In genomic region chr12:127120851-127121250, GRCh38 we compare ENCODE assay signal across 16 cellular contexts.
DNase-seq lines count a peak whose midpoint lies in the region; ATAC-seq and TF ChIP-seq lines count a peak whose summit lies in the region.
"Had no signal": no experiment of that assay in that cellular context is flagged by ENCODE, and none has a peak within 500 bp of the region (broad histone marks: within the 10 kb centered on the region; RNA-seq: fewer than 3 reads in every experiment).

No MANE protein-coding gene starts in this region.

- no peak overlapping the region for H3K4me3 ChIP-seq in gastroesophageal sphincter
- H3K4me3 ChIP-seq: BLaER1 treated with 17β-estradiol and CSF1 and Interleukin-3, amounts not matched to agents 10 nM and 100 nM had no signal

- no peaks in the 10 kb centered on the region for H3K27me3 Mint-ChIP-seq in H9 (ENCODE audit: low read depth)
- H3K27me3 Mint-ChIP-seq: B cell had no signal

- no peak overlapping the region for H2BK15ac ChIP-seq in H9 (ENCODE audit: low read depth, low read length)

- no peaks in the 10 kb centered on the region for H3K36me3 ChIP-seq in gastroesophageal sphincter
- H3K36me3 ChIP-seq: BLaER1 treated with 17β-estradiol and CSF1 and Interleukin-3, amounts not matched to agents 10 nM and 100 nM had no signal

- no peak for TF ChIP-seq EP300 in gastroesophageal sphincter (IDR thresholded peaks at IDR 0.05)

- H3K23me2 ChIP-seq in H9 (ENCODE audit: insufficient read length, low read depth, low read length, poor library complexity, severe bottlenecking) = no peaks in the 10 kb centered on the region

- H3K9me3 Mint-ChIP-seq in H9 = peaks cover 0 to 3% of the 10 kb centered on the region in 2 experiments; a peak in 3 of 5 replicates
- H3K9me3 Mint-ChIP-seq: CD4-positive, alpha-beta T cell; CD8-positive, alpha-beta T cell had no signal

- H3K4me1 ChIP-seq in H9 (ENCODE audit: insufficient read depth, low read length) (no peaks in the 10 kb centered on the region), gastroesophageal sphincter (no peaks in the 10 kb centered on the region)
- H3K4me1 ChIP-seq: Caco-2 had no signal

- ATAC-seq in GM18909 (IDR thresholded peaks at IDR 0.05; ENCODE audit: poor library complexity, unreplicated experiment) (no peak), gastroesophageal sphincter (no peak)
- ATAC-seq: CD8-positive, alpha-beta T cell had no signal

- H2BK12ac ChIP-seq in H9 (ENCODE audit: insufficient read length, low read depth, low read length) = no peak overlapping the region

- no peak overlapping the region for H3T11ph ChIP-seq in H9 (ENCODE audit: low read length)

- no peak overlapping the region for H3K9ac ChIP-seq in H9 (ENCODE audit: extremely low read depth, insufficient read length, low read length)
- H3K9ac ChIP-seq: BLaER1 treated with 17β-estradiol and CSF1 and Interleukin-3, amounts not matched to agents 10 nM and 100 nM had no signal

- no peak overlapping the region for H2BK120ac ChIP-seq in H9 (ENCODE audit: low read depth, low read length, poor library complexity, severe bottlenecking)

- no peak overlapping the region for H2AFZ ChIP-seq in H9 (ENCODE audit: low read length)

- no peak overlapping the region for H3K23ac ChIP-seq in H9 (ENCODE audit: insufficient read length, low read depth, low read length)

- no CpG with 5 or more reads among the region's 3 CpGs for WGBS in H9 (ENCODE audit: extremely low coverage, insufficient read length, low lambda C conversion rate)
- WGBS in gastroesophageal sphincter (ENCODE audit: low coverage in 1 of 2), 2 donors = 90% methylated on average over 3 of the region's 3 CpGs

- no peaks in the 10 kb centered on the region for H3K9me3 ChIP-seq in H9 (ENCODE audit: control insufficient read depth, low read depth, low read length)
- no peaks in the 10 kb centered on the region for H3K9me3 ChIP-seq in gastroesophageal sphincter
- H3K9me3 ChIP-seq: BLaER1 treated with 17β-estradiol and CSF1 and Interleukin-3, amounts not matched to agents 10 nM and 100 nM; Caco-2 had no signal

- H3K18ac ChIP-seq in H9 (ENCODE audit: insufficient read length, low read depth, low read length) = no peak overlapping the region

- no peaks in the 10 kb centered on the region for H4K20me1 ChIP-seq in H9 (ENCODE audit: control insufficient read depth, insufficient read depth, insufficient read length)
- H4K20me1 ChIP-seq: BLaER1 treated with 17β-estradiol and CSF1 and Interleukin-3, amounts not matched to agents 10 nM and 100 nM had no signal

- TF ChIP-seq POLR2A in gastroesophageal sphincter (IDR thresholded peaks at IDR 0.05) = no peak

- TF ChIP-seq CTCF in H9 (conservative IDR thresholded peaks at IDR 0.05) (no peak), gastroesophageal sphincter (IDR thresholded peaks at IDR 0.05) (no peak)

- H3K36me3 Mint-ChIP-seq in H9 (ENCODE audit: insufficient read depth in 1 of 3, low read depth in 3 of 3) = peaks cover 0 to 5% (median 0%) of the 10 kb centered on the region in 3 experiments; a peak in 2 of 7 replicates
- H3K36me3 Mint-ChIP-seq: CD8-positive, alpha-beta T cell had no signal

- H3K56ac ChIP-seq in H9 (ENCODE audit: insufficient read length, low read depth, low read length) = no peak overlapping the region

- DNase-seq in OCI-M1 (lab: John Stamatoyannopoulos, UW) (peak; percentile 15), myocyte (ENCODE audit: low read depth) (peak; percentile 22), H9 (no peak)
- DNase-seq: 8988T; AML-193; Caco-2; Calu3; CD4-positive, alpha-beta T cell; CD8-positive, alpha-beta T cell; DMS79 treated with DMSO at 0.1 percent for 48 hours; GF-D8 had no signal

- no peak overlapping the region for H4K8ac ChIP-seq in H9 (replicated peaks; ENCODE audit: insufficient read length, low read depth, low read length)

- no peak overlapping the region for H4K91ac ChIP-seq in H9 (ENCODE audit: insufficient read length, low read depth, low read length)

- no peaks in the 10 kb centered on the region for H3K79me1 ChIP-seq in H9 (ENCODE audit: insufficient read depth, low read depth, low read length, poor library complexity, severe bottlenecking)

- no peak overlapping the region for H2AK5ac ChIP-seq in H9 (ENCODE audit: insufficient read length, low read length)

- peaks cover 2 to 8% of the 10 kb centered on the region in 2 experiments; a peak in 3 of 4 replicates for H3K4me1 Mint-ChIP-seq in H9
- H3K4me1 Mint-ChIP-seq: B cell had no signal

- no peak overlapping the region for H3K14ac ChIP-seq in H9 (ENCODE audit: insufficient read depth, low read length)

- H2BK5ac ChIP-seq in H9 (ENCODE audit: insufficient read length, low read length) = no peak overlapping the region

- no peak overlapping the region for H3K27ac ChIP-seq in H9 (ENCODE audit: insufficient read length, low read depth, low read length)
- H3K27ac ChIP-seq in gastroesophageal sphincter = no peak overlapping the region
- H3K27ac ChIP-seq: BLaER1 treated with 17β-estradiol and CSF1 and Interleukin-3, amounts not matched to agents 10 nM and 100 nM; C4-2B had no signal

- no peak overlapping the region for H3K4me3 Mint-ChIP-seq in H9
- H3K4me3 Mint-ChIP-seq: B cell; CD4-positive, alpha-beta T cell; CD8-positive, alpha-beta T cell had no signal

- H3K27me3 ChIP-seq in H9 (ENCODE audit: insufficient read depth, low read length) (no peaks in the 10 kb centered on the region), gastroesophageal sphincter (peaks cover 4% of the 10 kb centered on the region)
- H3K27me3 ChIP-seq: BLaER1 treated with 17β-estradiol and CSF1 and Interleukin-3, amounts not matched to agents 10 nM and 100 nM had no signal

- H3K79me2 ChIP-seq in H9 (ENCODE audit: insufficient read depth, low read length) = no peaks in the 10 kb centered on the region

- no peak overlapping the region for H3K4ac ChIP-seq in H9 (ENCODE audit: low read depth, low read length)

- no peak overlapping the region for H4K5ac ChIP-seq in H9 (ENCODE audit: insufficient read length, low read depth, low read length)

- no peak overlapping the region for H3K4me2 ChIP-seq in H9 (ENCODE audit: insufficient read depth, insufficient read length, low read length)

- no peak overlapping the region for H3K27ac Mint-ChIP-seq in H9
- H3K27ac Mint-ChIP-seq: B cell; CD4-positive, alpha-beta T cell; CD8-positive, alpha-beta T cell had no signal

- no peak overlapping the region for H2BK20ac ChIP-seq in H9 (ENCODE audit: low read depth, low read length, poor library complexity, severe bottlenecking)
